11 cellular contexts compared by ENCODE assay signal in the genomic region with DNA sequence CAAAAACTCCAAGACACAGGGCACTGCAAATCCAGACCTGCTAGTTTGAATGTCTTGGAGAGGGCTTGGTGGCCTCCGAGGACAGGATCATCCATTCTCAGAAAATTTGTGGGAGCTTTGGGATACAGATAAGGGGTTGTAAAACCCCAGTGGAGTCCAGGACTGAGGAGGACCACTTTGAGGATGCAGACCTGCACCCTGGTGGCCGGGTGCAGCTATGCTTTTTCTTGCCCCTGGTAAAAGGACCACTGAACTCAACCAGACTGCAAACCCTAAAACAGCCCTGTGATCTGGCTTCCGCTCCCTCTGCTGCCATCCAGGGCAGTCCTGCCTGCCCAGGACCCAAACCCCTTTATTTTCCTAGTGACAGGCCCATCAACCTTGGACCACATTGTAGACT.
DNase-seq lines count a peak whose midpoint lies in the region; TF ChIP-seq lines count a peak whose summit lies in the region.
"Had no signal": no experiment of that assay in that cellular context is flagged by ENCODE, and none has a peak within 500 bp of the region (broad histone marks: within the 10 kb centered on the region; RNA-seq: fewer than 3 reads in every experiment).

No MANE protein-coding gene starts in this region.

- no peaks in the 10 kb centered on the region for H3K9me3 ChIP-seq in PC-9 (ENCODE audit: insufficient read depth, low read depth)
- H3K9me3 ChIP-seq: Peyer's patch had no signal

- no peak overlapping the region for H2AFZ ChIP-seq in PC-9

- no peaks in the 10 kb centered on the region for H4K20me1 ChIP-seq in PC-9 (ENCODE audit: insufficient read depth)

- no peak overlapping the region for H3K4me3 ChIP-seq in fibroblast of villous mesenchyme (ENCODE audit: low read depth, low read length)
- H3K4me3 ChIP-seq in PC-9, result no peak overlapping the region
- H3K4me3 ChIP-seq: Peyer's patch, skin epidermis had no signal

- POLR2A ChIA-PET in PC-9 (lab: Charles Lee; ENCODE audit: unreplicated experiment), result interaction anchor here (0.6 kb wide), 1 partner anchor 112 kb away, joined by 7 read pairs; no protein-coding TSS in a partner anchor

- BruUV-seq in PC-9 (replicated peaks; lab: Mats Ljungman, UMichigan), result no TSS peak

- DNase-seq in AG09319 (ENCODE audit: extremely low read depth, low read depth), result no peak
- peak; percentile 27 for DNase-seq in SK-N-DZ (ENCODE audit: low spot score)
- DNase-seq in fibroblast of villous mesenchyme (ENCODE audit: low read depth), result peak; percentile 22
- no peak for DNase-seq in DMS153 (lab: John Stamatoyannopoulos, UW)
- DNase-seq in PC-9, result no peak
- no peak for DNase-seq in activated T-cell treated with anti-CD3 and anti-CD28 coated beads, Interleukin-2, amount 50 U/mL, for 1 hour
- DNase-seq in dedifferentiated amniotic fluid mesenchymal stem cell (ENCODE audit: extremely low spot score), result no peak
- DNase-seq: cortex of kidney, Peyer's patch had no signal

- H3K27ac ChIP-seq in PC-9, result no peak overlapping the region
- H3K27ac ChIP-seq: Peyer's patch, skin epidermis had no signal

- no peaks in the 10 kb centered on the region for H3K9me2 ChIP-seq in PC-9 (ENCODE audit: insufficient read depth)

- no peaks in the 10 kb centered on the region for H3K4me1 ChIP-seq in PC-9 (replicated peaks; ENCODE audit: insufficient read depth)
- H3K4me1 ChIP-seq: Peyer's patch had no signal

- no peaks in the 10 kb centered on the region for H3K36me3 ChIP-seq in PC-9 (ENCODE audit: low read depth)
- H3K36me3 ChIP-seq: Peyer's patch had no signal

- no peaks in the 10 kb centered on the region for H3F3A ChIP-seq in PC-9 (ENCODE audit: insufficient read depth, low read depth)

- H3K4me2 ChIP-seq in PC-9, result no peak overlapping the region

- TF ChIP-seq CTCF in AG09319 (IDR thresholded peaks at IDR 0.05; ENCODE audit: low read depth, low read length) (peak; percentile 23; the same call in 1 of the 2 replicates), GM12873 (IDR thresholded peaks at IDR 0.05; ENCODE audit: insufficient read depth, low read depth, low read length, missing control alignments) (peak; percentile 44), fibroblast of villous mesenchyme (IDR thresholded peaks at IDR 0.05; ENCODE audit: insufficient read depth, low read depth, low read length) (peak; percentile 57), PC-9 (conservative IDR thresholded peaks at IDR 0.05) (no peak; the same call in 1 of the 2 replicates)

- intact Hi-C loops in PC-9 (cut with micrococcal nuclease; ENCODE audit: unreplicated experiment), result no loop called here

- CTCF ChIA-PET in PC-9 (lab: Charles Lee), result no interaction called here

- no peaks in the 10 kb centered on the region for H3K79me2 ChIP-seq in PC-9 (ENCODE audit: low read depth)

- no peaks in the 10 kb centered on the region for H3K27me3 ChIP-seq in PC-9 (ENCODE audit: insufficient read depth, low read depth)
- H3K27me3 ChIP-seq: Peyer's patch had no signal

Comparison
In these comparisons a context has a peak if more than half of its experiments do, and no peak if none do; other contexts are left out.
1. DNase-seq: peak in SK-N-DZ (single experiment) and fibroblast of villous mesenchyme (single experiment); none in AG09319 (single experiment), DMS153 (single experiment), PC-9 (0 of 2), activated T-cell treated with anti-CD3 and anti-CD28 coated beads, Interleukin-2, amount 50 U/mL, for 1 hour (single experiment) and dedifferentiated amniotic fluid mesenchymal stem cell (single experiment).